ENCODE assay signal across 8 cellular contexts in genomic region chr21:31866077-31866511, GRCh38. TPM values are rescaled to one million over a fixed set of nuclear protein-coding genes. Genes with fewer than 3 reads are reported as not detected.
DNase-seq lines count a peak whose midpoint lies in the region; ATAC-seq lines count a peak whose summit lies in the region.

No MANE protein-coding gene starts in this region.

- H3K27me3 Mint-ChIP-seq in effector memory CD8-positive, alpha-beta T cell: peaks cover 4 to 16% of the 10 kb centered on the region in 2 donors

- no peak overlapping the region for H2BK15ac ChIP-seq in mesenchymal stem cell (ENCODE audit: low read depth, poor library complexity, severe bottlenecking)

- H3K4me3 ChIP-seq in mesenchymal stem cell (ENCODE audit: insufficient read depth in 1 of 2, low read depth in 1 of 2, low read length in 2 of 2): no peak overlapping the region

- DNase-seq in ELF-1 (ENCODE audit: low read depth, low spot score) (peak; percentile 95), NCI-H748 (lab: John Stamatoyannopoulos, UW; ENCODE audit: unreplicated experiment) (peak; percentile 90), mesenchymal stem cell (peak; percentile 57)
- peak; percentile 27 to 58 for DNase-seq in activated CD8-positive, alpha-beta memory T cell treated with anti-CD3 and anti-CD28 coated beads for 1 hour (ENCODE audit: extremely low read depth in 1 of 2, low read depth in 1 of 2)
- peak; percentile 34 to 45 (median 44) for DNase-seq in effector memory CD8-positive, alpha-beta T cell
- DNase-seq in stimulated activated CD8-positive, alpha-beta memory T cell treated with anti-CD3 and anti-CD28 coated beads, Interleukin-15, amount 100 ng/mL, for 4 hours (ENCODE audit: low read depth in 2 of 2): peak; percentile 19 to 25

- no peak overlapping the region for H2AK5ac ChIP-seq in mesenchymal stem cell (ENCODE audit: low read length, severe bottlenecking)

- no peak overlapping the region for H3K18ac ChIP-seq in mesenchymal stem cell (ENCODE audit: low read depth in 1 of 2, low read length in 2 of 2)

- no peaks in the 10 kb centered on the region for H3K9me3 Mint-ChIP-seq in effector memory CD8-positive, alpha-beta T cell

- no peaks in the 10 kb centered on the region for H3K79me1 ChIP-seq in mesenchymal stem cell (replicated peaks; ENCODE audit: low read length, poor library complexity, severe bottlenecking)

- no peak overlapping the region for H3K4me3 Mint-ChIP-seq in effector memory CD8-positive, alpha-beta T cell

- H2BK5ac ChIP-seq in mesenchymal stem cell (ENCODE audit: low read depth, low read length, poor library complexity, severe bottlenecking): no peak overlapping the region

- H3K9me3 ChIP-seq in mesenchymal stem cell (ENCODE audit: control insufficient read depth, low read length): no peaks in the 10 kb centered on the region

- ATAC-seq in HG03442 (IDR thresholded peaks at IDR 0.05; ENCODE audit: unreplicated experiment): peak; percentile 57
- peak; percentile 55 for ATAC-seq in effector memory CD8-positive, alpha-beta T cell (replicated peaks)
- ATAC-seq in GM19035 (IDR thresholded peaks at IDR 0.05; ENCODE audit: unreplicated experiment): no peak

- H3K27ac ChIP-seq in mesenchymal stem cell (ENCODE audit: low read length, poor library complexity, severe bottlenecking): no peak overlapping the region

- no peak overlapping the region for H3K23ac ChIP-seq in mesenchymal stem cell (ENCODE audit: low read length in 2 of 2)

- no peaks in the 10 kb centered on the region for H3K4me1 ChIP-seq in mesenchymal stem cell (ENCODE audit: control insufficient read depth, insufficient read depth, low read depth, low read length)

- H3K4me2 ChIP-seq in mesenchymal stem cell (ENCODE audit: low read length, poor library complexity, severe bottlenecking): no peak overlapping the region

- 15% methylated on average over 11 of the region's 15 CpGs for WGBS in mesenchymal stem cell

- no peak overlapping the region for H3K27ac Mint-ChIP-seq in effector memory CD8-positive, alpha-beta T cell

- no peaks in the 10 kb centered on the region for H3K36me3 Mint-ChIP-seq in effector memory CD8-positive, alpha-beta T cell (ENCODE audit: insufficient read depth)

- H2BK120ac ChIP-seq in mesenchymal stem cell (ENCODE audit: low read depth, low read length): no peak overlapping the region

- no peaks in the 10 kb centered on the region for H3K4me1 Mint-ChIP-seq in effector memory CD8-positive, alpha-beta T cell (ENCODE audit: low read depth in 2 of 2)

- no peak overlapping the region for H2AFZ ChIP-seq in mesenchymal stem cell (ENCODE audit: low read depth, low read length)

- H4K8ac ChIP-seq in mesenchymal stem cell (ENCODE audit: low read length): no peak overlapping the region

- no peaks in the 10 kb centered on the region for H3K36me3 ChIP-seq in mesenchymal stem cell (ENCODE audit: control insufficient read depth in 1 of 2, insufficient read depth in 2 of 2, low read depth in 1 of 2, low read length in 2 of 2)

- no peak overlapping the region for H4K91ac ChIP-seq in mesenchymal stem cell (ENCODE audit: low read length)

- no peak overlapping the region for H3K14ac ChIP-seq in mesenchymal stem cell (ENCODE audit: low read length in 2 of 2)

- H2BK12ac ChIP-seq in mesenchymal stem cell (ENCODE audit: low read length in 2 of 2): no peak overlapping the region

- H3K27me3 ChIP-seq in mesenchymal stem cell (ENCODE audit: control insufficient read depth in 1 of 2, insufficient read depth in 1 of 2, low read length in 2 of 2): peaks cover 31 to 34% of the 10 kb centered on the region in 2 experiments

- peak overlapping the region; percentile 51 for H3K9ac ChIP-seq in mesenchymal stem cell (ENCODE audit: low read length)

- no peak overlapping the region for H3K4ac ChIP-seq in mesenchymal stem cell (ENCODE audit: low read depth in 1 of 2, low read length in 2 of 2)

RNA-seq across cellular contexts. Expression of gene HUNK, which starts 6.7 kb away (rescaled TPM):
- polyA plus RNA-seq in mesenchymal stem cell (2013, experiment 1 of 2): 0.46 TPM
- polyA plus RNA-seq in mesenchymal stem cell (2013, experiment 2 of 2): 0.52 TPM

Comparison
In these comparisons a context has a peak if more than half of its experiments do, and no peak if none do; other contexts are left out.
1. DNase-seq: peak in every context shown above with its lines; median percentile 95 in ELF-1; 90 in NCI-H748; 57 in mesenchymal stem cell; 44 in effector memory CD8-positive, alpha-beta T cell; 42 in activated CD8-positive, alpha-beta memory T cell treated with anti-CD3 and anti-CD28 coated beads for 1 hour; 22 in stimulated activated CD8-positive, alpha-beta memory T cell treated with anti-CD3 and anti-CD28 coated beads, Interleukin-15, amount 100 ng/mL, for 4 hours.